Comparison of ENCODE assay signal across 27 cellular contexts in genomic region chr4:27775156-27775555, GRCh38.
"Had no signal": no experiment of that assay in that cellular context is flagged by ENCODE, and none has a peak within 500 bp of the region (broad histone marks: within the 10 kb centered on the region; RNA-seq: fewer than 3 reads in every experiment).

No MANE protein-coding gene starts in this region.

- H3K27me3 ChIP-seq: brain microvascular endothelial cell, dorsolateral prefrontal cortex, gastrocnemius medialis, left lung, suprapubic skin, tibial artery, upper lobe of right lung had no signal

- DNase-seq: activated CD4-positive, alpha-beta memory T cell treated with anti-CD3 and anti-CD28 coated beads for 36 hours; activated CD4-positive, alpha-beta T cell treated with anti-CD3 and anti-CD28 coated beads, Interleukin-2, amount 10 ng/mL, durations not matched to agents 24 days and 14 days; activated CD4-positive, CD25-positive, alpha-beta regulatory T cell treated with anti-CD3 and anti-CD28 coated beads, Interleukin-2, amount 50 U/mL, for 72 hours; activated CD8-positive, alpha-beta memory T cell treated with anti-CD3 and anti-CD28 coated beads, Interleukin-2, amount 50 U/mL, for 4 hours; activated gamma-delta T cell treated with Interleukin-2 at 50 U/mL for 16 hours; activated naive CD4-positive, alpha-beta T cell treated with anti-CD3 and anti-CD28 coated beads, Interleukin-2, amount 50 U/mL, for 16 hours; activated T-cell treated with anti-CD3 and anti-CD28 coated beads, Interleukin-2, amount 50 U/mL, for 1 hour; amniotic stem cell; brain microvascular endothelial cell; dorsolateral prefrontal cortex; effector memory CD8-positive, alpha-beta T cell; erythroblast; gastrocnemius medialis; glutamatergic neuron; left lung; lower lobe of right lung; mesenchymal stem cell; natural killer cell; posterior cingulate gyrus; right cardiac atrium; stimulated activated CD4-positive, alpha-beta T cell treated with anti-CD3 and anti-CD28 coated beads, Interleukin-15, amount 100 ng/mL, for 24 hours; stimulated activated CD4-positive, alpha-beta T cell treated with anti-CD3 and anti-CD28 coated beads, Interleukin-2, amount 100 ng/mL, for 24 hours; stimulated activated naive CD4-positive, alpha-beta T cell; tibial artery; upper lobe of right lung had no signal

- H3K27ac ChIP-seq: brain microvascular endothelial cell, coronary artery, dorsolateral prefrontal cortex, gastrocnemius medialis, left lung, lower lobe of right lung, suprapubic skin, tibial artery, upper lobe of right lung had no signal

- H3K4me3 ChIP-seq: coronary artery, dorsolateral prefrontal cortex, gastrocnemius medialis, left lung, lower lobe of right lung, suprapubic skin, tibial artery, upper lobe of right lung had no signal

- H3K36me3 ChIP-seq: brain microvascular endothelial cell, gastrocnemius medialis, left lung, lower lobe of right lung, suprapubic skin, tibial artery, upper lobe of right lung had no signal

- H3K9me3 ChIP-seq: gastrocnemius medialis, lower lobe of right lung, suprapubic skin, tibial artery, upper lobe of right lung had no signal
